In genomic region chr3:126030455-126030854, GRCh38 we compare ENCODE assay signal across 21 cellular contexts.
"Had no signal": no experiment of that assay in that cellular context is flagged by ENCODE, and none has a peak within 500 bp of the region (broad histone marks: within the 10 kb centered on the region; RNA-seq: fewer than 3 reads in every experiment).

No MANE protein-coding gene starts in this region.

- H3K27ac ChIP-seq: SJSA1, SK-N-MC had no signal

- ATAC-seq: HepG2 had no signal

- H3K27me3 ChIP-seq: MG63, SJSA1 had no signal

- H3K4me1 ChIP-seq: SJSA1 had no signal

- DNase-seq: IMR-90, Karpas-422, KG1, MG63, NCI-H1092 treated with DMSO at 0.1 percent for 48 hours, NCI-H1436 treated with DMSO at 0.1 percent for 48 hours, NCI-H1694, NCI-H187 treated with DMSO at 0.1 percent for 48 hours, NCI-H2029 treated with DMSO at 0.1 percent for 48 hours, NCI-H2171 treated with DMSO at 0.1 percent for 48 hours, NCI-H345, NCI-H446 treated with DMSO at 0.1 percent for 48 hours, NCI-H510A treated with DMSO at 0.1 percent for 48 hours, NCI-H69, NCI-H774, Right ventricle myocardium superior, RPMI8226, SIG-M5 had no signal

- H3K4me3 ChIP-seq: MG63, SJSA1, SK-N-MC had no signal

- H3K36me3 ChIP-seq: MG63, SJSA1 had no signal
